ENCODE assay signal across 1 cellular context in the genomic region with DNA sequence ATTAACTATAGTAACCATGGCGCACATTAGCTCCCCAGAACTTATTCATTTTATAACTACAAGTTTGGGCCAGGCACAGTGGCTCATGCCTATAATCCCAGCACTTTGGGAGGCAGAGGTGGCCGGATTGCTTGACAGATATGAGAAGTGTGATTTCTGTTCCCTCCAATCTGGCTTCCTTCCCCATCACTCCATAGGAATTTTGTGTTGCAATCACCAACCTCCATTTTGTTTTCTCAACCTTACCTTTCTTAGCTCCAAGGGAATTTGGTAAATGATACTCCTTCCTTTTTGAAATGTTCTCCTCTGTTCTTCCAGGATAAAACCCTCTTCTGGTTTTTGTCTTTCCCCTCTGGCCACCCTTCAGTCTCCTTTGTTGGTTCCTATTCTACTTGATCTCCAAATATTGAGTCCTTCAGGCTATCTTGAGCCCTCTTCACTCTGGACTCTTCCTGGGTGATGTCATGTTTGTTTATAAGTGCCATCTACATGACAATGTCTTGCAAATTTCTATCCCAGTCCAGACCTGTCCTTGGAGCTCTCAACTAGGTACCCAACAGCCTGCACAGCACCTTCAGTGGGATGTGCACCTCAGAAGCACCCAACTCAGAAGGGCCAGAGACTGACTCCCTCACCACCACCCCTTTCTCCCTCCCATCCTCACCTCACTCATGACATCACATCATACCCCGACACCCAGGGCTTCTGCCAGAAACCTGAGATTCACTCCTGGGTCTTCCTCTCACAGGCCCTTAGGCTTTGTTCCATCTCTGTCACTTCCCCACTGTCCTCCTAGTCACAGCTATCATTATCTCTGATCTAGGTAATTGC.
A peak's percentile ranks its signal among the peaks of the same experiment; 100 is the strongest.
TF ChIP-seq lines count a peak whose summit lies in the region.

No MANE protein-coding gene starts in this region.

TF ChIP-seq in A549, 52 proteins besides CTCF, POLR2A, EP300 and RAD21 (continued from another document):
- TF ChIP-seq SREBF2 (IDR thresholded peaks at IDR 0.05) (no peak), RFX5 (IDR thresholded peaks at IDR 0.05) (no peak), CBX8 (IDR thresholded peaks at IDR 0.05) (no peak), GATA3 (IDR thresholded peaks at IDR 0.05; ENCODE audit: borderline replicate concordance) (no peak), HOXA7 (CRISPR knock-in tag; IDR thresholded peaks at IDR 0.05) (peak; percentile 76), CBX2 (IDR thresholded peaks at IDR 0.05; ENCODE audit: borderline replicate concordance, low read depth) (no peak), ZSCAN20 (CRISPR knock-in tag; IDR thresholded peaks at IDR 0.05) (no peak), JUN (IDR thresholded peaks at IDR 0.05) (peak in 1 of 2 experiments; percentile 44), HDAC2 (IDR thresholded peaks at IDR 0.05) (no peak), PHF8 (IDR thresholded peaks at IDR 0.05; ENCODE audit: borderline replicate concordance, low read depth) (no peak), HOXB13 (CRISPR knock-in tag; IDR thresholded peaks at IDR 0.05; ENCODE audit: low read depth) (no peak), FOSL2 (IDR thresholded peaks at IDR 0.05) (no peak), FOSL2 (CRISPR knock-in tag; IDR thresholded peaks at IDR 0.05) (0 out of 2 replicates have a peak, but pooled peaks have one; percentile 29), RNF2 (IDR thresholded peaks at IDR 0.05; ENCODE audit: borderline replicate concordance, low read depth) (no peak), FOSB (CRISPR knock-in tag; IDR thresholded peaks at IDR 0.05) (peak; percentile 50; the same call in 1 of the 2 replicates)
- TF ChIP-seq, protein P1, sequence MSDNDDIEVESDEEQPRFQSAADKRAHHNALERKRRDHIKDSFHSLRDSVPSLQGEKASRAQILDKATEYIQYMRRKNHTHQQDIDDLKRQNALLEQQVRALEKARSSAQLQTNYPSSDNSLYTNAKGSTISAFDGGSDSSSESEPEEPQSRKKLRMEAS (IDR thresholded peaks at IDR 0.05), result no peak
- TF ChIP-seq, protein P2, sequence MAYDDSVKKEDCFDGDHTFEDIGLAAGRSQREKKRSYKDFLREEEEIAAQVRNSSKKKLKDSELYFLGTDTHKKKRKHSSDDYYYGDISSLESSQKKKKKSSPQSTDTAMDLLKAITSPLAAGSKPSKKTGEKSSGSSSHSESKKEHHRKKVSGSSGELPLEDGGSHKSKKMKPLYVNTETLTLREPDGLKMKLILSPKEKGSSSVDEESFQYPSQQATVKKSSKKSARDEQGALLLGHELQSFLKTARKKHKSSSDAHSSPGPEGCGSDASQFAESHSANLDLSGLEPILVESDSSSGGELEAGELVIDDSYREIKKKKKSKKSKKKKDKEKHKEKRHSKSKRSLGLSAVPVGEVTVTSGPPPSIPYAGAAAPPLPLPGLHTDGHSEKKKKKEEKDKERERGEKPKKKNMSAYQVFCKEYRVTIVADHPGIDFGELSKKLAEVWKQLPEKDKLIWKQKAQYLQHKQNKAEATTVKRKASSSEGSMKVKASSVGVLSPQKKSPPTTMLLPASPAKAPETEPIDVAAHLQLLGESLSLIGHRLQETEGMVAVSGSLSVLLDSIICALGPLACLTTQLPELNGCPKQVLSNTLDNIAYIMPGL (CRISPR knock-in tag; IDR thresholded peaks at IDR 0.05; ENCODE audit: borderline replicate concordance), result no peak
- TF ChIP-seq, protein P3, sequence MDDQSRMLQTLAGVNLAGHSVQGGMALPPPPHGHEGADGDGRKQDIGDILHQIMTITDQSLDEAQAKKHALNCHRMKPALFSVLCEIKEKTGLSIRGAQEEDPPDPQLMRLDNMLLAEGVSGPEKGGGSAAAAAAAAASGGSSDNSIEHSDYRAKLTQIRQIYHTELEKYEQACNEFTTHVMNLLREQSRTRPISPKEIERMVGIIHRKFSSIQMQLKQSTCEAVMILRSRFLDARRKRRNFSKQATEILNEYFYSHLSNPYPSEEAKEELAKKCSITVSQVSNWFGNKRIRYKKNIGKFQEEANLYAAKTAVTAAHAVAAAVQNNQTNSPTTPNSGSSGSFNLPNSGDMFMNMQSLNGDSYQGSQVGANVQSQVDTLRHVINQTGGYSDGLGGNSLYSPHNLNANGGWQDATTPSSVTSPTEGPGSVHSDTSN (IDR thresholded peaks at IDR 0.05), result no peak
- TF ChIP-seq, protein P4, sequence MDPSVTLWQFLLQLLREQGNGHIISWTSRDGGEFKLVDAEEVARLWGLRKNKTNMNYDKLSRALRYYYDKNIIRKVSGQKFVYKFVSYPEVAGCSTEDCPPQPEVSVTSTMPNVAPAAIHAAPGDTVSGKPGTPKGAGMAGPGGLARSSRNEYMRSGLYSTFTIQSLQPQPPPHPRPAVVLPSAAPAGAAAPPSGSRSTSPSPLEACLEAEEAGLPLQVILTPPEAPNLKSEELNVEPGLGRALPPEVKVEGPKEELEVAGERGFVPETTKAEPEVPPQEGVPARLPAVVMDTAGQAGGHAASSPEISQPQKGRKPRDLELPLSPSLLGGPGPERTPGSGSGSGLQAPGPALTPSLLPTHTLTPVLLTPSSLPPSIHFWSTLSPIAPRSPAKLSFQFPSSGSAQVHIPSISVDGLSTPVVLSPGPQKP (IDR thresholded peaks at IDR 0.05; ENCODE audit: low read depth, low read length), result no peak
- TF ChIP-seq, protein P5, sequence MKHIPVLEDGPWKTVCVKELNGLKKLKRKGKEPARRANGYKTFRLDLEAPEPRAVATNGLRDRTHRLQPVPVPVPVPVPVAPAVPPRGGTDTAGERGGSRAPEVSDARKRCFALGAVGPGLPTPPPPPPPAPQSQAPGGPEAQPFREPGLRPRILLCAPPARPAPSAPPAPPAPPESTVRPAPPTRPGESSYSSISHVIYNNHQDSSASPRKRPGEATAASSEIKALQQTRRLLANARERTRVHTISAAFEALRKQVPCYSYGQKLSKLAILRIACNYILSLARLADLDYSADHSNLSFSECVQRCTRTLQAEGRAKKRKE (CRISPR knock-in tag; IDR thresholded peaks at IDR 0.05; ENCODE audit: low read depth), result peak; percentile 49; the same call in 1 of the 2 replicates
